In genomic region chr11:27392715-27393114, GRCh38 we compare ENCODE assay signal across 1 cellular context.
A peak's percentile ranks its signal among the peaks of the same experiment; 100 is the strongest.
TF ChIP-seq lines count a peak whose summit lies in the region.

No MANE protein-coding gene starts in this region.

TF ChIP-seq in IMR-90, 13 proteins besides CTCF, POLR2A, EP300 and RAD21:
- TF ChIP-seq ELK1 (IDR thresholded peaks at IDR 0.05; ENCODE audit: borderline replicate concordance, low read depth, low read length), result no peak
- TF ChIP-seq BHLHE40 (IDR thresholded peaks at IDR 0.05; ENCODE audit: low read depth, low read length), result peak; percentile 51; the same call in 1 of the 2 replicates
- no peak for TF ChIP-seq SMC3 (IDR thresholded peaks at IDR 0.05; ENCODE audit: low read depth, low read length)
- no peak for TF ChIP-seq CHD1 (IDR thresholded peaks at IDR 0.05; ENCODE audit: low read depth, low read length)
- TF ChIP-seq MAZ (IDR thresholded peaks at IDR 0.05; ENCODE audit: borderline replicate concordance, low read depth, low read length), result no peak
- TF ChIP-seq NFE2L2 (IDR thresholded peaks at IDR 0.05; ENCODE audit: low read depth, low read length), result peak; percentile 22; the same call in 1 of the 2 replicates
- TF ChIP-seq CEBPB (IDR thresholded peaks at IDR 0.05; ENCODE audit: low read depth, low read length), result no peak
- no peak for TF ChIP-seq USF2 (IDR thresholded peaks at IDR 0.05; ENCODE audit: low read depth, low read length)
- no peak for TF ChIP-seq RFX5 (IDR thresholded peaks at IDR 0.05; ENCODE audit: low read depth, low read length)
- no peak for TF ChIP-seq RCOR1 (IDR thresholded peaks at IDR 0.05; ENCODE audit: insufficient replicate concordance, low read length)
- peak; percentile 21; the same call in 1 of the 2 replicates for TF ChIP-seq FOS (IDR thresholded peaks at IDR 0.05; ENCODE audit: low read depth, low read length)
- TF ChIP-seq MXI1 (IDR thresholded peaks at IDR 0.05; ENCODE audit: borderline replicate concordance, low read depth, low read length), result no peak
- no peak for TF ChIP-seq MAFK (IDR thresholded peaks at IDR 0.05; ENCODE audit: low read depth, low read length)
